Comparison of ENCODE assay signal across 8 cellular contexts in genomic region chr6:8180327-8181161, GRCh38.
DNase-seq lines count a peak whose midpoint lies in the region; ATAC-seq and FAIRE-seq lines count a peak whose summit lies in the region.

No MANE protein-coding gene starts in this region.

- DNase-seq in GM04503 (ENCODE audit: low read depth) (peak; percentile 80), RCC 7860 (ENCODE audit: low spot score) (peak; percentile 30), fibroblast of gingiva (ENCODE audit: low read depth) (peak; percentile 77), retina (peak; percentile 43), NCI-H1048 (lab: John Stamatoyannopoulos, UW) (no peak), MV-4-11 (lab: John Stamatoyannopoulos, UW) (no peak), Right ventricle myocardium superior (no peak), NCI-H1694 (lab: John Stamatoyannopoulos, UW) (no peak)

- ATAC-seq in Right ventricle myocardium superior (ENCODE audit: poor library complexity): no peak

- intact Hi-C loops in Right ventricle myocardium superior (cut with DNase I): no loop called here

- no peak for FAIRE-seq in RCC 7860 (lab: Jason Lieb, UNC)

Comparison
In these comparisons a context has a peak if more than half of its experiments do, and no peak if none do; other contexts are left out.
1. DNase-seq: peak in GM04503 (single experiment), RCC 7860 (single experiment), fibroblast of gingiva (single experiment) and retina (single experiment); none in NCI-H1048 (single experiment), MV-4-11 (single experiment), Right ventricle myocardium superior (single experiment) and NCI-H1694 (single experiment).